ENCODE assay signal across 21 cellular contexts in genomic region chr13:114124486-114124885, GRCh38. TPM values are rescaled to one million over a fixed set of nuclear protein-coding genes. Genes with fewer than 3 reads are reported as not detected.
A peak's percentile ranks its signal among the peaks of the same experiment; 100 is the strongest.
DNase-seq lines count a peak whose midpoint lies in the region; ATAC-seq and TF ChIP-seq lines count a peak whose summit lies in the region.
"Had no signal": no experiment of that assay in that cellular context is flagged by ENCODE, and none has a peak within 500 bp of the region (broad histone marks: within the 10 kb centered on the region; RNA-seq: fewer than 3 reads in every experiment).

No MANE protein-coding gene starts in this region.

- peak overlapping the region in 1 of 2 experiments; percentile 10 for H3K18ac ChIP-seq in mesenchymal stem cell (ENCODE audit: low read depth in 1 of 2, low read length in 2 of 2)

- peaks cover 87% of the 10 kb centered on the region for H4K20me1 ChIP-seq in DND-41 (ENCODE audit: insufficient read depth, low read length)

- H2BK120ac ChIP-seq in mesenchymal stem cell (ENCODE audit: low read depth, low read length): no peak overlapping the region

- H2BK15ac ChIP-seq in mesenchymal stem cell (ENCODE audit: low read depth, poor library complexity, severe bottlenecking): peak overlapping the region; percentile 56

- no peak overlapping the region for H3K4ac ChIP-seq in mesenchymal stem cell (ENCODE audit: low read depth in 1 of 2, low read length in 2 of 2)

- no peak for TF ChIP-seq POLR2A in adrenal gland (IDR thresholded peaks at IDR 0.05)

- no peaks in the 10 kb centered on the region for H3K27me3 Mint-ChIP-seq in CD4-positive, CD25-positive, alpha-beta regulatory T cell
- H3K27me3 Mint-ChIP-seq in activated T-helper 2 cell treated with anti-CD3 and anti-CD28 coated beads, Interferon-gamma antibody, Interleukin-2, Interleukin-4, amounts not matched to agents 10 μg/mL and 5 μg/mL and 100 μg/mL, durations not matched to agents 14 hours and 24 hours and 36 hours (ENCODE audit: low read depth): peaks cover 3% of the 10 kb centered on the region

- no peaks in the 10 kb centered on the region for H3K27me3 ChIP-seq in CD4-positive, CD25-positive, alpha-beta regulatory T cell (ENCODE audit: control insufficient read depth, insufficient read depth, low read length)
- H3K27me3 ChIP-seq in DND-41 (ENCODE audit: insufficient read depth, low read length, poor library complexity) (no peaks in the 10 kb centered on the region), mesenchymal stem cell (ENCODE audit: control insufficient read depth in 1 of 2, insufficient read depth in 1 of 2, low read length in 2 of 2) (no peaks in the 10 kb centered on the region), adrenal gland (peaks cover 6% of the 10 kb centered on the region)
- H3K27me3 ChIP-seq: dorsolateral prefrontal cortex, esophagus squamous epithelium, heart right ventricle, tibial artery had no signal

- TF ChIP-seq CTCF in DND-41 (IDR thresholded peaks at IDR 0.05; ENCODE audit: borderline replicate concordance, extremely low read depth, low read length, poor library complexity, severe bottlenecking) (no peak), adrenal gland (IDR thresholded peaks at IDR 0.05) (no peak)

- H3K4me1 Mint-ChIP-seq in CD4-positive, CD25-positive, alpha-beta regulatory T cell: peaks cover 11 to 86% (median 54%) of the 10 kb centered on the region in 4 donors
- H3K4me1 Mint-ChIP-seq in activated T-helper 2 cell treated with anti-CD3 and anti-CD28 coated beads, Interferon-gamma antibody, Interleukin-2, Interleukin-4, amounts not matched to agents 10 μg/mL and 5 μg/mL and 100 μg/mL, durations not matched to agents 14 hours and 24 hours and 36 hours (ENCODE audit: low read depth): peaks cover 44% of the 10 kb centered on the region

- H3K4me1 ChIP-seq in CD4-positive, CD25-positive, alpha-beta regulatory T cell (ENCODE audit: control insufficient read depth, insufficient read depth, low read length, poor library complexity, severe bottlenecking): peaks cover 91% of the 10 kb centered on the region
- H3K4me1 ChIP-seq in DND-41 (ENCODE audit: insufficient read depth, low read length): peaks cover 34% of the 10 kb centered on the region
- H3K4me1 ChIP-seq in mesenchymal stem cell (ENCODE audit: control insufficient read depth, insufficient read depth, low read depth, low read length): peaks cover 66% of the 10 kb centered on the region
- peaks cover 0 to 15% of the 10 kb centered on the region in 2 donors for H3K4me1 ChIP-seq in adrenal gland (replicated peaks in 1 of 2)

- H4K8ac ChIP-seq in mesenchymal stem cell (ENCODE audit: low read length): no peak overlapping the region

- H3K9ac ChIP-seq in DND-41 (ENCODE audit: low read depth, low read length): no peak overlapping the region
- no peak overlapping the region for H3K9ac ChIP-seq in mesenchymal stem cell (ENCODE audit: low read length)

- peak overlapping the region; percentile 92 to 97 (median 94) for H3K27ac Mint-ChIP-seq in CD4-positive, CD25-positive, alpha-beta regulatory T cell
- H3K27ac Mint-ChIP-seq in activated T-helper 2 cell treated with anti-CD3 and anti-CD28 coated beads, Interferon-gamma antibody, Interleukin-2, Interleukin-4, amounts not matched to agents 10 μg/mL and 5 μg/mL and 100 μg/mL, durations not matched to agents 14 hours and 24 hours and 36 hours: peak overlapping the region; percentile 62

- intact Hi-C loops in activated T-helper 2 cell treated with anti-CD3 and anti-CD28 coated beads, Interferon-gamma antibody, Interleukin-2, Interleukin-4, amounts not matched to agents 10 μg/mL and 5 μg/mL and 100 μg/mL, durations not matched to agents 14 hours and 24 hours and 36 hours (cut with micrococcal nuclease): no loop called here
- intact Hi-C loops in adrenal gland (cut with DNase I): no loop called here

- H3K36me3 ChIP-seq in CD4-positive, CD25-positive, alpha-beta regulatory T cell (ENCODE audit: control insufficient read depth, insufficient read depth, low read length): peaks cover 43% of the 10 kb centered on the region
- H3K36me3 ChIP-seq in DND-41 (ENCODE audit: insufficient read depth, low read length) (peaks cover 5% of the 10 kb centered on the region; the same call in 1 of the 2 replicates), mesenchymal stem cell (ENCODE audit: control insufficient read depth in 1 of 2, insufficient read depth in 2 of 2, low read depth in 1 of 2, low read length in 2 of 2) (peaks cover 11 to 39% of the 10 kb centered on the region in 2 experiments), adrenal gland (replicated peaks in 1 of 2) (no peaks in the 10 kb centered on the region)
- H3K36me3 ChIP-seq: esophagus squamous epithelium, heart right ventricle, tibial artery had no signal

- H3K14ac ChIP-seq in mesenchymal stem cell (ENCODE audit: low read length in 2 of 2): no peak overlapping the region

- H3K79me2 ChIP-seq in DND-41 (ENCODE audit: insufficient read depth, low read length): peaks cover 89% of the 10 kb centered on the region

- peak overlapping the region; percentile 79 to 88 (median 80) for H3K4me3 Mint-ChIP-seq in CD4-positive, CD25-positive, alpha-beta regulatory T cell
- H3K4me3 Mint-ChIP-seq in activated T-helper 2 cell treated with anti-CD3 and anti-CD28 coated beads, Interferon-gamma antibody, Interleukin-2, Interleukin-4, amounts not matched to agents 10 μg/mL and 5 μg/mL and 100 μg/mL, durations not matched to agents 14 hours and 24 hours and 36 hours (ENCODE audit: low read depth): no peak overlapping the region

- 94% methylated on average over 13 of the region's 13 CpGs for WGBS in mesenchymal stem cell
- 83 to 93% (median 86%) methylated on average over 13 of the region's 13 CpGs for WGBS in adrenal gland, 4 donors

- no peak overlapping the region for H2BK12ac ChIP-seq in mesenchymal stem cell (ENCODE audit: low read length in 2 of 2)

- H2AFZ ChIP-seq in DND-41 (ENCODE audit: low read depth, low read length) (no peak overlapping the region), mesenchymal stem cell (ENCODE audit: low read depth, low read length) (no peak overlapping the region)
- H2AFZ ChIP-seq: PC-9 had no signal

- H3K36me3 Mint-ChIP-seq in CD4-positive, CD25-positive, alpha-beta regulatory T cell: peaks cover 44% of the 10 kb centered on the region
- peaks cover 27% of the 10 kb centered on the region for H3K36me3 Mint-ChIP-seq in activated T-helper 2 cell treated with anti-CD3 and anti-CD28 coated beads, Interferon-gamma antibody, Interleukin-2, Interleukin-4, amounts not matched to agents 10 μg/mL and 5 μg/mL and 100 μg/mL, durations not matched to agents 14 hours and 24 hours and 36 hours (ENCODE audit: low read depth)

- no peak for DNase-seq in CD4-positive, CD25-positive, alpha-beta regulatory T cell
- DNase-seq in DND-41 (no peak), mesenchymal stem cell (no peak), adrenal gland (no peak), cerebellar cortex (ENCODE audit: low spot score) (no peak)
- no peak for DNase-seq in activated T-helper 2 cell treated with anti-CD3 and anti-CD28 coated beads, Interferon-gamma antibody, Interleukin-2, Interleukin-4, amounts not matched to agents 10 μg/mL and 5 μg/mL and 100 μg/mL, durations not matched to agents 14 hours and 24 hours and 36 hours (ENCODE audit: low spot score)
- DNase-seq: C1 segment of cervical spinal cord, dorsolateral prefrontal cortex, esophagus squamous epithelium, heart right ventricle, NCI-H1694 treated with DMSO at 0.1 percent for 48 hours, NCI-H524 treated with DMSO at 0.1 percent for 48 hours, nucleus accumbens, PC-9, tibial artery had no signal

- peak overlapping the region; percentile 18 for H4K91ac ChIP-seq in mesenchymal stem cell (ENCODE audit: low read length)

- peak overlapping the region; percentile 55 for H3K27ac ChIP-seq in CD4-positive, CD25-positive, alpha-beta regulatory T cell (ENCODE audit: insufficient read depth, low read length, poor library complexity, severe bottlenecking)
- H3K27ac ChIP-seq in DND-41 (ENCODE audit: low read length) (peak overlapping the region; percentile 12; the same call in 1 of the 2 replicates), mesenchymal stem cell (ENCODE audit: low read length, poor library complexity, severe bottlenecking) (no peak overlapping the region), adrenal gland (no peak overlapping the region)
- H3K27ac ChIP-seq: esophagus squamous epithelium, PC-9, tibial artery, VCaP had no signal

- no peaks in the 10 kb centered on the region for H3K79me1 ChIP-seq in mesenchymal stem cell (replicated peaks; ENCODE audit: low read length, poor library complexity, severe bottlenecking)

- ATAC-seq in CD4-positive, CD25-positive, alpha-beta regulatory T cell (ENCODE audit: low read depth in 2 of 2): no peak
- no peak for ATAC-seq in DND-41 (ENCODE audit: insufficient read depth, low read depth)
- no peak for ATAC-seq in HG03108 (IDR thresholded peaks at IDR 0.05; ENCODE audit: unreplicated experiment)
- ATAC-seq: heart right ventricle, sciatic nerve had no signal

- H3K9me3 Mint-ChIP-seq in CD4-positive, CD25-positive, alpha-beta regulatory T cell: peaks cover 0 to 3% (median 0%) of the 10 kb centered on the region in 7 donors
- peaks cover 4% of the 10 kb centered on the region for H3K9me3 Mint-ChIP-seq in activated T-helper 2 cell treated with anti-CD3 and anti-CD28 coated beads, Interferon-gamma antibody, Interleukin-2, Interleukin-4, amounts not matched to agents 10 μg/mL and 5 μg/mL and 100 μg/mL, durations not matched to agents 14 hours and 24 hours and 36 hours

- no peak overlapping the region for H3K4me2 ChIP-seq in DND-41 (ENCODE audit: insufficient read depth, low read length)
- no peak overlapping the region for H3K4me2 ChIP-seq in mesenchymal stem cell (ENCODE audit: low read length, poor library complexity, severe bottlenecking)
- H3K4me2 ChIP-seq: PC-9 had no signal

- no peak overlapping the region for H2BK5ac ChIP-seq in mesenchymal stem cell (ENCODE audit: low read depth, low read length, poor library complexity, severe bottlenecking)

- H2AK5ac ChIP-seq in mesenchymal stem cell (ENCODE audit: low read length, severe bottlenecking): peak overlapping the region; percentile 14

- peak overlapping the region; percentile 70 for H3K4me3 ChIP-seq in CD4-positive, CD25-positive, alpha-beta regulatory T cell (ENCODE audit: low read depth, low read length)
- H3K4me3 ChIP-seq in DND-41 (ENCODE audit: low read depth in 1 of 2, low read length in 2 of 2) (no peak overlapping the region), mesenchymal stem cell (ENCODE audit: insufficient read depth in 1 of 2, low read depth in 1 of 2, low read length in 2 of 2) (no peak overlapping the region), adrenal gland (no peak overlapping the region)
- H3K4me3 ChIP-seq: dorsolateral prefrontal cortex, esophagus squamous epithelium, heart right ventricle, PC-9, tibial artery had no signal

- H3K9me3 ChIP-seq in CD4-positive, CD25-positive, alpha-beta regulatory T cell (ENCODE audit: control insufficient read depth in 2 of 2, low read length in 2 of 2): no peaks in the 10 kb centered on the region
- no peaks in the 10 kb centered on the region for H3K9me3 ChIP-seq in DND-41 (ENCODE audit: insufficient read depth, low read length, severe bottlenecking)
- H3K9me3 ChIP-seq in mesenchymal stem cell (ENCODE audit: control insufficient read depth, low read length): no peaks in the 10 kb centered on the region
- no peaks in the 10 kb centered on the region for H3K9me3 ChIP-seq in adrenal gland (replicated peaks in 1 of 3)
- H3K9me3 ChIP-seq: esophagus squamous epithelium, heart right ventricle, tibial artery had no signal

- no peak overlapping the region for H3K23ac ChIP-seq in mesenchymal stem cell (ENCODE audit: low read length in 2 of 2)

RNA-seq across cellular contexts. Expression of gene RASA3, which starts 7.9 kb away (rescaled TPM):
- 265 TPM for total RNA-seq in CD4-positive, CD25-positive, alpha-beta regulatory T cell
- polyA plus RNA-seq in CD4-positive, CD25-positive, alpha-beta regulatory T cell: 100 to 1,000 TPM in 1 of 4 donors, 10 to 100 TPM in 3; 93.8 to 116 (median 99.6) TPM
- 13.7 and 13.9 TPM in 2 replicates for total RNA-seq in activated T-helper 2 cell treated with anti-CD3 and anti-CD28 coated beads, Interferon-gamma antibody, Interleukin-2, Interleukin-4, amounts not matched to agents 10 μg/mL and 5 μg/mL and 100 μg/mL, durations not matched to agents 14 hours and 24 hours and 36 hours
- polyA plus RNA-seq in mesenchymal stem cell (2013, experiment 1 of 2): 44.2 TPM
- 43.9 TPM for polyA plus RNA-seq in mesenchymal stem cell (2013, experiment 2 of 2)
- total RNA-seq in adrenal gland: 10 to 100 TPM in 2 of 8 donors, 1 to 10 TPM in 6; 5.0 to 11.7 (median 8.0) TPM
- 1 to 10 TPM; 2.9 to 8.2 (median 5.4) TPM for polyA plus RNA-seq in adrenal gland

RNA-seq across cellular contexts. Expression of gene CFAP97D2, which starts 54.6 kb away (rescaled TPM):
- not detected for total RNA-seq in CD4-positive, CD25-positive, alpha-beta regulatory T cell
- under 1 TPM in 2 of 4 donors, not detected in 2; 0.22 to 0.86 TPM for polyA plus RNA-seq in CD4-positive, CD25-positive, alpha-beta regulatory T cell
- total RNA-seq in activated T-helper 2 cell treated with anti-CD3 and anti-CD28 coated beads, Interferon-gamma antibody, Interleukin-2, Interleukin-4, amounts not matched to agents 10 μg/mL and 5 μg/mL and 100 μg/mL, durations not matched to agents 14 hours and 24 hours and 36 hours: not detected in 2 replicates
- not detected for polyA plus RNA-seq in mesenchymal stem cell (2013, experiment 1 of 2)
- not detected for polyA plus RNA-seq in mesenchymal stem cell (2013, experiment 2 of 2)
- not detected for total RNA-seq in adrenal gland
- polyA plus RNA-seq in adrenal gland: not detected
- total RNA-seq: esophagus squamous epithelium, heart right ventricle, HT-29, kidney epithelial cell, M059J, PC-9, sciatic nerve had no signal
- polyA plus RNA-seq: heart right ventricle had no signal

Comparison
In these comparisons a context has a peak if more than half of its experiments do, and no peak if none do; other contexts are left out.
1. H3K27ac ChIP-seq: peak in CD4-positive, CD25-positive, alpha-beta regulatory T cell (single experiment) and DND-41 (single experiment); none in mesenchymal stem cell (single experiment) and adrenal gland (0 of 5).
2. RNA of gene RASA3, which starts 7.9 kb away (total RNA-seq): 265 TPM in CD4-positive, CD25-positive, alpha-beta regulatory T cell (single experiment); 13.7 to 13.9 TPM in activated T-helper 2 cell treated with anti-CD3 and anti-CD28 coated beads, Interferon-gamma antibody, Interleukin-2, Interleukin-4, amounts not matched to agents 10 μg/mL and 5 μg/mL and 100 μg/mL, durations not matched to agents 14 hours and 24 hours and 36 hours and 5.0 to 11.7 TPM in adrenal gland; every median in the first group is over 10 times any median in the second.